Comparison of ENCODE assay signal across 13 cellular contexts in the genomic region with DNA sequence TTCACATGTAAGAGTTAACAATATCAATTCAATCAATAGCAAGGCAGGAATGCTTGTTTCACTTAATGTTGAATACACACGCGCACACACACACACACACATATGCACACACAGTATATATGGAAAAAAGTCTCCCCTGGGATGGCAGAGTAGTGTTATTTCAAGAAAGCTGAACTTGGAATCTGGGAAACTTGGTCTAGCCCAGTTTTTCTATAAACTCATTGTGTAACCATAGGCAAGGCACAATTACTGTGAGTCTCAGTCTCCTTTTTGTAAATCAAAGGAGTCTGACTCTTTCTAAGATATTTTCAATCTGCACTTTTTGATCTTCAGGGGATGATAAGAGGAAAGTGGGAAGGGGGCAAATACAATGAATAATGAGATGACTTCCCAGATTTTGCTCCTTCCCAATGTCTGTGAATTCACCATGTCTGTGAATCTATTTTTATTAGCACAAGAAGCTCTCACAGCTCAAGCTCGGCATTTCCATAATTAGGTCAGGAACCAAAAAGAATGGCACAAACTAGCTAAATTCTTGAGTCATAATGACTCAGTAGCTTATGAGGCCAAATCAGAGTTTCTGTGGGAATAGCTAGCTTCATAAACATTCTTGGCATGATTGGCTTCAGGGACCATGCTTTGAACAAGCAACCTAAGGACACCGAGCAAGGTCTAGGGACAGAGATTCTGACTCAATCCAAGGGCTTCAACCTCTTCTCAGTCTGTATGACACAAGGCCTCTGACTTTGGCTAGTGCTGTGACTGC.
DNase-seq lines count a peak whose midpoint lies in the region; ATAC-seq, FAIRE-seq and TF ChIP-seq lines count a peak whose summit lies in the region.
"Had no signal": no experiment of that assay in that cellular context is flagged by ENCODE, and none has a peak within 500 bp of the region (broad histone marks: within the 10 kb centered on the region; RNA-seq: fewer than 3 reads in every experiment).

No MANE protein-coding gene starts in this region.

- intact Hi-C loops in MCF 10A (cut with micrococcal nuclease) (loop anchor here (2.0 kb wide), 1 partner anchor 506 kb away; no protein-coding TSS in a partner anchor), breast epithelium (cut with DNase I; ENCODE audit: low total_unique reads) (no loop called here), mammary epithelial cell (cut with micrococcal nuclease) (no loop called here), right lobe of liver (cut with DNase I) (no loop called here)
- intact Hi-C loops in activated CD4-positive, alpha-beta memory T cell treated with anti-CD3 and anti-CD28 coated beads for 36 hours (cut with micrococcal nuclease): no loop called here

- H3K4me3 ChIP-seq in breast epithelium (no peak overlapping the region), mammary epithelial cell (replicated peaks in 1 of 3; ENCODE audit: insufficient read depth in 1 of 3, low read depth in 2 of 3, low read length in 3 of 3) (no peak overlapping the region), right lobe of liver (no peak overlapping the region), neuronal stem cell (ENCODE audit: low read length in 2 of 2) (no peak overlapping the region)
- H3K4me3 ChIP-seq: transverse colon had no signal

- peak overlapping the region; percentile 86 for H3K27ac Mint-ChIP-seq in MCF 10A (ENCODE audit: low read depth, unreplicated experiment)
- no peak overlapping the region for H3K27ac Mint-ChIP-seq in activated CD4-positive, alpha-beta memory T cell treated with anti-CD3 and anti-CD28 coated beads for 36 hours
- H3K27ac Mint-ChIP-seq: T-cell had no signal

- no peak overlapping the region for H2BK12ac ChIP-seq in neuronal stem cell (ENCODE audit: low read length)

- peak overlapping the region; percentile 27 for H3K9ac ChIP-seq in mammary epithelial cell (ENCODE audit: insufficient read depth, low read length)
- no peak overlapping the region for H3K9ac ChIP-seq in neuronal stem cell (ENCODE audit: low read depth, low read length, poor library complexity)

- no peaks in the 10 kb centered on the region for H3K4me1 ChIP-seq in breast epithelium
- peaks cover 26% of the 10 kb centered on the region for H3K4me1 ChIP-seq in mammary epithelial cell (ENCODE audit: insufficient read depth, low read length)
- H3K4me1 ChIP-seq in right lobe of liver: no peaks in the 10 kb centered on the region
- H3K4me1 ChIP-seq in neuronal stem cell (ENCODE audit: control insufficient read depth in 2 of 2, insufficient read depth in 1 of 2, low read depth in 1 of 2, low read length in 2 of 2): no peaks in the 10 kb centered on the region
- H3K4me1 ChIP-seq: transverse colon had no signal

- in situ Hi-C loops in mammary epithelial cell (cut with MboI; ENCODE audit: low sequenced_read_pairs in 2 of 2): no loop called here

- no peaks in the 10 kb centered on the region for H3K79me1 ChIP-seq in neuronal stem cell (ENCODE audit: low read depth, low read length)

- no peak overlapping the region for H2AK5ac ChIP-seq in neuronal stem cell (ENCODE audit: low read depth, low read length)

- H2BK120ac ChIP-seq in neuronal stem cell (ENCODE audit: low read depth, low read length): no peak overlapping the region

- POLR2A ChIA-PET in MCF 10A (lab: Yijun Ruan, JAX): interaction anchor here (0.6 to 1.0 kb wide), 2 partner anchors 15 to 95 kb away, joined by 3 read pairs; no protein-coding TSS in a partner anchor
- POLR2A ChIA-PET in activated CD4-positive, alpha-beta memory T cell treated with anti-CD3 and anti-CD28 coated beads for 36 hours (lab: Charles Lee): no interaction called here

- H3K36me3 ChIP-seq in breast epithelium (no peaks in the 10 kb centered on the region), mammary epithelial cell (ENCODE audit: insufficient read depth, low read length) (no peaks in the 10 kb centered on the region), right lobe of liver (no peaks in the 10 kb centered on the region), neuronal stem cell (replicated peaks in 1 of 2; ENCODE audit: control insufficient read depth in 2 of 2, insufficient read depth in 2 of 2, low read length in 2 of 2) (no peaks in the 10 kb centered on the region)
- H3K36me3 ChIP-seq: transverse colon had no signal

- no peak overlapping the region for H3K18ac ChIP-seq in neuronal stem cell (ENCODE audit: low read length)

- WGBS in mammary epithelial cell (ENCODE audit: low coverage, missing lambda C conversion rate): 2% methylated on average over 4 of the region's 4 CpGs
- WGBS in right lobe of liver (ENCODE audit: insufficient coverage, low coverage, low lambda C conversion rate, missing lambda C conversion rate): 36% methylated on average over 3 of the region's 4 CpGs
- no CpG with 5 or more reads among the region's 4 CpGs for WGBS in neuronal stem cell (ENCODE audit: extremely low coverage in 2 of 2, insufficient read length in 2 of 2, insufficient replicate concordance in 1 of 2), 2 donors

- H3K9me3 ChIP-seq in breast epithelium (no peaks in the 10 kb centered on the region), mammary epithelial cell (replicated peaks; ENCODE audit: insufficient read depth, low read length) (no peaks in the 10 kb centered on the region), right lobe of liver (no peaks in the 10 kb centered on the region), neuronal stem cell (replicated peaks in 1 of 2; ENCODE audit: control insufficient read depth in 2 of 2, insufficient read depth in 1 of 2, low read depth in 1 of 2, low read length in 2 of 2) (no peaks in the 10 kb centered on the region)
- H3K9me3 ChIP-seq: transverse colon had no signal

- peak; percentile 88 for DNase-seq in MCF 10A (ENCODE audit: unreplicated experiment)
- DNase-seq in breast epithelium (ENCODE audit: low spot score in 2 of 2): no peak
- DNase-seq in mammary epithelial cell: peak; percentile 99
- peak; percentile 37 for DNase-seq in hepatic stellate cell (ENCODE audit: low spot score)
- DNase-seq in urothelium cell line (ENCODE audit: low spot score): peak; percentile 83
- DNase-seq in activated CD4-positive, alpha-beta memory T cell treated with anti-CD3 and anti-CD28 coated beads for 36 hours: no peak
- no peak for DNase-seq in right lobe of liver
- DNase-seq in neuronal stem cell (ENCODE audit: low spot score): no peak
- DNase-seq: effector CD8-positive, alpha-beta T cell; NCI-H2171; T-cell; transverse colon had no signal

- ATAC-seq in right lobe of liver: no peak
- ATAC-seq: T-cell had no signal

- no peak for TF ChIP-seq CTCF in MCF 10A (IDR thresholded peaks at IDR 0.05; ENCODE audit: unreplicated experiment)
- TF ChIP-seq CTCF in breast epithelium (IDR thresholded peaks at IDR 0.05): no peak
- no peak for TF ChIP-seq CTCF in mammary epithelial cell (conservative IDR thresholded peaks at IDR 0.05 in 1 of 2, IDR thresholded peaks at IDR 0.05 in 1 of 2; ENCODE audit: extremely low read depth in 1 of 2, insufficient read depth in 1 of 2, low read depth in 1 of 2, low read length in 2 of 2)
- TF ChIP-seq CTCF in right lobe of liver (IDR thresholded peaks at IDR 0.05): no peak

- H3K4me2 ChIP-seq in mammary epithelial cell (ENCODE audit: insufficient read depth, low read depth, low read length): peak overlapping the region; percentile 57
- no peak overlapping the region for H3K4me2 ChIP-seq in neuronal stem cell (ENCODE audit: insufficient read depth, low read length, poor library complexity, severe bottlenecking)

- no peak overlapping the region for H3K23ac ChIP-seq in neuronal stem cell (ENCODE audit: low read depth, low read length, poor library complexity)

- H3K79me2 ChIP-seq in mammary epithelial cell (ENCODE audit: insufficient read depth, low read length): no peaks in the 10 kb centered on the region

- no peak overlapping the region for H2BK5ac ChIP-seq in neuronal stem cell (ENCODE audit: low read length)

- no peaks in the 10 kb centered on the region for H3K9me3 Mint-ChIP-seq in MCF 10A (ENCODE audit: unreplicated experiment)
- H3K9me3 Mint-ChIP-seq in activated CD4-positive, alpha-beta memory T cell treated with anti-CD3 and anti-CD28 coated beads for 36 hours: peaks cover 3% of the 10 kb centered on the region

- FAIRE-seq in urothelium cell line (lab: Jason Lieb, UNC): peak; percentile 65

- H3K4me1 Mint-ChIP-seq in MCF 10A (ENCODE audit: insufficient read depth, unreplicated experiment): peaks cover 11% of the 10 kb centered on the region
- H3K4me1 Mint-ChIP-seq in activated CD4-positive, alpha-beta memory T cell treated with anti-CD3 and anti-CD28 coated beads for 36 hours (ENCODE audit: low read depth): no peaks in the 10 kb centered on the region
- H3K4me1 Mint-ChIP-seq: T-cell had no signal

- CTCF ChIA-PET in MCF 10A (lab: Yijun Ruan, JAX): interaction anchor here (0.5 to 0.9 kb wide), 6 partner anchors 12 to 679 kb away, joined by 3 to 4 read pairs (median 3); no protein-coding TSS in a partner anchor
- CTCF ChIA-PET in mammary epithelial cell (lab: Charles Lee; ENCODE audit: low non-redundant PET): no interaction called here
- CTCF ChIA-PET in activated CD4-positive, alpha-beta memory T cell treated with anti-CD3 and anti-CD28 coated beads for 36 hours (lab: Charles Lee): no interaction called here

- H4K8ac ChIP-seq in neuronal stem cell (ENCODE audit: low read depth, low read length): no peak overlapping the region

- H3K4me3 Mint-ChIP-seq in MCF 10A (ENCODE audit: unreplicated experiment): no peak overlapping the region
- no peak overlapping the region for H3K4me3 Mint-ChIP-seq in activated CD4-positive, alpha-beta memory T cell treated with anti-CD3 and anti-CD28 coated beads for 36 hours
- H3K4me3 Mint-ChIP-seq: T-cell had no signal

- BruUV-seq in MCF 10A (replicated peaks; lab: Mats Ljungman, UMichigan) (no TSS peak), mammary epithelial cell (replicated peaks; lab: Mats Ljungman, UMichigan) (TSS peak; percentile 92)

- H3K27me3 Mint-ChIP-seq in MCF 10A (ENCODE audit: insufficient read depth, unreplicated experiment): no peaks in the 10 kb centered on the region
- H3K27me3 Mint-ChIP-seq in activated CD4-positive, alpha-beta memory T cell treated with anti-CD3 and anti-CD28 coated beads for 36 hours: no peaks in the 10 kb centered on the region
- H3K27me3 Mint-ChIP-seq: T-cell had no signal

- H4K91ac ChIP-seq in neuronal stem cell (ENCODE audit: low read depth, low read length, poor library complexity): no peak overlapping the region

- H3K14ac ChIP-seq in neuronal stem cell (ENCODE audit: low read length): no peak overlapping the region

- no peak overlapping the region for H3K4ac ChIP-seq in neuronal stem cell (ENCODE audit: low read length)

- H2AFZ ChIP-seq in mammary epithelial cell (ENCODE audit: low read depth, low read length): peak overlapping the region; percentile 64
- no peak overlapping the region for H2AFZ ChIP-seq in neuronal stem cell (ENCODE audit: low read length)

- H2BK15ac ChIP-seq in neuronal stem cell (ENCODE audit: low read length): no peak overlapping the region

- H4K20me1 ChIP-seq in mammary epithelial cell (ENCODE audit: insufficient read depth, low read length): no peaks in the 10 kb centered on the region

- dilution Hi-C loops in mammary epithelial cell (cut with HindIII; ENCODE audit: low sequenced_read_pairs): no loop called here

- TF ChIP-seq POLR2A in breast epithelium (IDR thresholded peaks at IDR 0.05) (no peak), right lobe of liver (IDR thresholded peaks at IDR 0.05) (no peak)

- H3K36me3 Mint-ChIP-seq in MCF 10A (ENCODE audit: insufficient read depth, unreplicated experiment): no peaks in the 10 kb centered on the region
- no peaks in the 10 kb centered on the region for H3K36me3 Mint-ChIP-seq in activated CD4-positive, alpha-beta memory T cell treated with anti-CD3 and anti-CD28 coated beads for 36 hours
- H3K36me3 Mint-ChIP-seq: T-cell had no signal

- H3K27ac ChIP-seq in breast epithelium (no peak overlapping the region), mammary epithelial cell (ENCODE audit: insufficient read depth, low read depth, low read length) (peak overlapping the region; percentile 87), right lobe of liver (no peak overlapping the region), neuronal stem cell (replicated peaks; ENCODE audit: low read length) (no peak overlapping the region)
- H3K27ac ChIP-seq: 22Rv1, transverse colon had no signal

- H3K27me3 ChIP-seq in breast epithelium (no peaks in the 10 kb centered on the region), mammary epithelial cell (ENCODE audit: insufficient read depth, low read length) (no peaks in the 10 kb centered on the region), right lobe of liver (no peaks in the 10 kb centered on the region), neuronal stem cell (ENCODE audit: control insufficient read depth in 3 of 3, insufficient read depth in 3 of 3, low read depth in 1 of 3, low read length in 3 of 3) (no peaks in the 10 kb centered on the region)
- H3K27me3 ChIP-seq: transverse colon had no signal

Comparison
In these comparisons a context has a peak if more than half of its experiments do, and no peak if none do; other contexts are left out.
1. DNase-seq: peak in MCF 10A (single experiment), mammary epithelial cell (single experiment), hepatic stellate cell (single experiment) and urothelium cell line (single experiment); none in breast epithelium (0 of 2), activated CD4-positive, alpha-beta memory T cell treated with anti-CD3 and anti-CD28 coated beads for 36 hours (single experiment), right lobe of liver (0 of 3) and neuronal stem cell (single experiment).